ENCODE assay signal across 10 cellular contexts in the genomic region with DNA sequence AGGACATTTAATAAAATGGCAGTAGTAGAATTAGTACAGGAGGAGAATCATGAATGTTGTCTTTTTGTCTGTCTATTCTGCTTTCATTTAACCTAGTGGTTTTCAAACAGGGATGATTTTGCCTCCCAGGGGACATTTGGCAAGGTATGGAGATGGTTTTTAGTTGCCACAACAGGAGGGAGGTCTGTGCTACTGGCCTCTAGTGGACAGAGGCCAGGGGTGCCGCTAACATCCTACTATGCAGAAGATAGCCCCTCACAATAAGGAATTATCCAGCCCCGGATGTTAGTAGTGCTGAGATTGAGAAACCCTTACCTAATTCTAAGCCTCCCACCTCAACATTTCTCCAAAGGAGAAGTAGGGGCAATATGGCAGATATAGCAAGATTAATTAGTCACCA. TPM values are rescaled to one million over a fixed set of nuclear protein-coding genes. Genes with fewer than 3 reads are reported as not detected.
DNase-seq lines count a peak whose midpoint lies in the region; ATAC-seq and TF ChIP-seq lines count a peak whose summit lies in the region.
"Had no signal": no experiment of that assay in that cellular context is flagged by ENCODE, and none has a peak within 500 bp of the region (broad histone marks: within the 10 kb centered on the region; RNA-seq: fewer than 3 reads in every experiment).

No MANE protein-coding gene starts in this region.

- no peak overlapping the region for H3K27ac Mint-ChIP-seq in CD8-positive, alpha-beta T cell
- H3K27ac Mint-ChIP-seq in H9 = no peak overlapping the region; a peak in 1 of 7 replicates
- H3K27ac Mint-ChIP-seq in activated T-helper 2 cell treated with anti-CD3 and anti-CD28 coated beads, Interferon-gamma antibody, Interleukin-2, Interleukin-4, amounts not matched to agents 10 μg/mL and 5 μg/mL and 100 μg/mL, durations not matched to agents 14 hours and 24 hours and 36 hours = no peak overlapping the region

- no peak overlapping the region for H3K27ac ChIP-seq in CD8-positive, alpha-beta T cell (ENCODE audit: low read depth, low read length)
- H3K27ac ChIP-seq in H9 (ENCODE audit: insufficient read length, low read depth, low read length) (no peak overlapping the region), WERI-Rb-1 (no peak overlapping the region), right lobe of liver (no peak overlapping the region)

- no peak overlapping the region for H2BK20ac ChIP-seq in H9 (ENCODE audit: low read depth, low read length, poor library complexity, severe bottlenecking)

- H3K4me2 ChIP-seq in H9 (ENCODE audit: insufficient read depth, insufficient read length, low read length) = no peak overlapping the region

- no peak overlapping the region for H3K18ac ChIP-seq in H9 (ENCODE audit: insufficient read length, low read depth, low read length)

- no peaks in the 10 kb centered on the region; the same call in 1 of the 2 replicates for H3K79me2 ChIP-seq in H9 (ENCODE audit: insufficient read depth, low read length)

- intact Hi-C loops in CD8-positive, alpha-beta T cell (cut with DNase I, micrococcal nuclease) = loop anchor here (2.0 to 5.0 kb wide), 2 partner anchors 226 to 227 kb away; no protein-coding TSS in a partner anchor
- intact Hi-C loops in right lobe of liver (cut with DNase I) = no loop called here
- intact Hi-C loops in activated T-helper 2 cell treated with anti-CD3 and anti-CD28 coated beads, Interferon-gamma antibody, Interleukin-2, Interleukin-4, amounts not matched to agents 10 μg/mL and 5 μg/mL and 100 μg/mL, durations not matched to agents 14 hours and 24 hours and 36 hours (cut with micrococcal nuclease) = no loop called here

- H3K23ac ChIP-seq in H9 (ENCODE audit: insufficient read length, low read depth, low read length) = no peak overlapping the region

- no peak overlapping the region for H3K9ac ChIP-seq in H9 (ENCODE audit: extremely low read depth, insufficient read length, low read length)

- H3K4me1 ChIP-seq in CD8-positive, alpha-beta T cell (ENCODE audit: insufficient read depth, low read length) = no peaks in the 10 kb centered on the region
- H3K4me1 ChIP-seq in H9 (ENCODE audit: insufficient read depth, low read length) (no peaks in the 10 kb centered on the region), right lobe of liver (no peaks in the 10 kb centered on the region)

- peaks cover 2% of the 10 kb centered on the region for H3K79me1 ChIP-seq in H9 (ENCODE audit: insufficient read depth, low read depth, low read length, poor library complexity, severe bottlenecking)

- peaks cover 96% of the 10 kb centered on the region for H3K36me3 Mint-ChIP-seq in CD8-positive, alpha-beta T cell
- peaks cover 28 to 62% (median 56%) of the 10 kb centered on the region in 3 experiments for H3K36me3 Mint-ChIP-seq in H9 (ENCODE audit: insufficient read depth in 1 of 3, low read depth in 3 of 3)
- peaks cover 81% of the 10 kb centered on the region for H3K36me3 Mint-ChIP-seq in activated T-helper 2 cell treated with anti-CD3 and anti-CD28 coated beads, Interferon-gamma antibody, Interleukin-2, Interleukin-4, amounts not matched to agents 10 μg/mL and 5 μg/mL and 100 μg/mL, durations not matched to agents 14 hours and 24 hours and 36 hours (ENCODE audit: low read depth)

- peaks cover 49% of the 10 kb centered on the region for H3K36me3 ChIP-seq in CD8-positive, alpha-beta T cell (ENCODE audit: insufficient read depth, low read length)
- H3K36me3 ChIP-seq in WERI-Rb-1 (peaks cover 62% of the 10 kb centered on the region), right lobe of liver (peaks cover 0 to 66% (median 21%) of the 10 kb centered on the region in 4 donors)

- no peak overlapping the region for H4K8ac ChIP-seq in H9 (replicated peaks; ENCODE audit: insufficient read length, low read depth, low read length)

- H4K91ac ChIP-seq in H9 (ENCODE audit: insufficient read length, low read depth, low read length) = no peak overlapping the region

- ATAC-seq in CD8-positive, alpha-beta T cell = peak; percentile 44
- ATAC-seq in right lobe of liver = peak in 3 of 4 donors; percentile 39 to 49 (median 48)
- ATAC-seq in HG03439 (IDR thresholded peaks at IDR 0.05; ENCODE audit: unreplicated experiment) = no peak
- no peak for ATAC-seq in HG02759 (IDR thresholded peaks at IDR 0.05; ENCODE audit: unreplicated experiment)

- no peak overlapping the region for H3T11ph ChIP-seq in H9 (ENCODE audit: low read length)

- POLR2A ChIA-PET in CD8-positive, alpha-beta T cell (lab: Charles Lee) = interaction anchor here (1.0 kb wide), 1 partner anchor 18 kb away, joined by 3 read pairs; a partner anchor contains a TSS

- no peak for TF ChIP-seq POLR2A in right lobe of liver (IDR thresholded peaks at IDR 0.05)

- no peak for DNase-seq in CD8-positive, alpha-beta T cell
- DNase-seq in H9 (no peak), WERI-Rb-1 (no peak), right lobe of liver (no peak), germinal center (ENCODE audit: low spot score) (no peak)
- no peak for DNase-seq in activated T-helper 2 cell treated with anti-CD3 and anti-CD28 coated beads, Interferon-gamma antibody, Interleukin-2, Interleukin-4, amounts not matched to agents 10 μg/mL and 5 μg/mL and 100 μg/mL, durations not matched to agents 14 hours and 24 hours and 36 hours (ENCODE audit: low spot score)
- DNase-seq: kidney glomerular epithelial cell, NCI-H446 had no signal

- H2AK5ac ChIP-seq in H9 (ENCODE audit: insufficient read length, low read length) = no peak overlapping the region

- H3K14ac ChIP-seq in H9 (ENCODE audit: insufficient read depth, low read length) = no peak overlapping the region

- H3K4me1 Mint-ChIP-seq in CD8-positive, alpha-beta T cell (ENCODE audit: low read depth) = peaks cover 11% of the 10 kb centered on the region
- peaks cover 0 to 3% of the 10 kb centered on the region in 2 experiments; a peak in 1 of 4 replicates for H3K4me1 Mint-ChIP-seq in H9
- peaks cover 12% of the 10 kb centered on the region for H3K4me1 Mint-ChIP-seq in activated T-helper 2 cell treated with anti-CD3 and anti-CD28 coated beads, Interferon-gamma antibody, Interleukin-2, Interleukin-4, amounts not matched to agents 10 μg/mL and 5 μg/mL and 100 μg/mL, durations not matched to agents 14 hours and 24 hours and 36 hours (ENCODE audit: low read depth)

- H2AFZ ChIP-seq in H9 (ENCODE audit: low read length) = no peak overlapping the region

- H3K4me3 Mint-ChIP-seq in CD8-positive, alpha-beta T cell = no peak overlapping the region
- H3K4me3 Mint-ChIP-seq in H9 = no peak overlapping the region
- H3K4me3 Mint-ChIP-seq in activated T-helper 2 cell treated with anti-CD3 and anti-CD28 coated beads, Interferon-gamma antibody, Interleukin-2, Interleukin-4, amounts not matched to agents 10 μg/mL and 5 μg/mL and 100 μg/mL, durations not matched to agents 14 hours and 24 hours and 36 hours (ENCODE audit: low read depth) = no peak overlapping the region

- no peak for TF ChIP-seq CTCF in CD8-positive, alpha-beta T cell (IDR thresholded peaks at IDR 0.05)
- peak; percentile 78 for TF ChIP-seq CTCF in H9 (conservative IDR thresholded peaks at IDR 0.05)
- peak; percentile 73 for TF ChIP-seq CTCF in WERI-Rb-1 (IDR thresholded peaks at IDR 0.05; ENCODE audit: low read depth, low read length)
- TF ChIP-seq CTCF in right lobe of liver (IDR thresholded peaks at IDR 0.05) = peak in 3 of 4 donors; percentile 35 to 38 (median 36)

- no peaks in the 10 kb centered on the region for H4K20me1 ChIP-seq in H9 (ENCODE audit: control insufficient read depth, insufficient read depth, insufficient read length)

- H3K56ac ChIP-seq in H9 (ENCODE audit: insufficient read length, low read depth, low read length) = no peak overlapping the region

- CTCF ChIA-PET in CD8-positive, alpha-beta T cell (lab: Charles Lee) = interaction anchor here (2.0 to 2.3 kb wide), 2 partner anchors 8 to 17 kb away, joined by 11 to 13 read pairs; no protein-coding TSS in a partner anchor

- H2BK12ac ChIP-seq in H9 (ENCODE audit: insufficient read length, low read depth, low read length) = no peak overlapping the region

- peaks cover 12% of the 10 kb centered on the region for H3K9me3 Mint-ChIP-seq in CD8-positive, alpha-beta T cell
- H3K9me3 Mint-ChIP-seq in H9 = no peaks in the 10 kb centered on the region
- peaks cover 20% of the 10 kb centered on the region for H3K9me3 Mint-ChIP-seq in activated T-helper 2 cell treated with anti-CD3 and anti-CD28 coated beads, Interferon-gamma antibody, Interleukin-2, Interleukin-4, amounts not matched to agents 10 μg/mL and 5 μg/mL and 100 μg/mL, durations not matched to agents 14 hours and 24 hours and 36 hours

- H3K27me3 ChIP-seq in CD8-positive, alpha-beta T cell (ENCODE audit: insufficient read depth, low read length) = no peaks in the 10 kb centered on the region
- H3K27me3 ChIP-seq in H9 (ENCODE audit: insufficient read depth, low read length) (no peaks in the 10 kb centered on the region), WERI-Rb-1 (ENCODE audit: insufficient read depth, low read depth, severe bottlenecking) (no peaks in the 10 kb centered on the region), right lobe of liver (no peaks in the 10 kb centered on the region)

- no peak overlapping the region for H2BK5ac ChIP-seq in H9 (ENCODE audit: insufficient read length, low read length)

- H4K5ac ChIP-seq in H9 (ENCODE audit: insufficient read length, low read depth, low read length) = no peak overlapping the region

- no peaks in the 10 kb centered on the region for H3K27me3 Mint-ChIP-seq in CD8-positive, alpha-beta T cell (ENCODE audit: low read depth)
- H3K27me3 Mint-ChIP-seq in H9 (ENCODE audit: low read depth) = no peaks in the 10 kb centered on the region
- no peaks in the 10 kb centered on the region for H3K27me3 Mint-ChIP-seq in activated T-helper 2 cell treated with anti-CD3 and anti-CD28 coated beads, Interferon-gamma antibody, Interleukin-2, Interleukin-4, amounts not matched to agents 10 μg/mL and 5 μg/mL and 100 μg/mL, durations not matched to agents 14 hours and 24 hours and 36 hours (ENCODE audit: low read depth)

- no peak overlapping the region for H2BK15ac ChIP-seq in H9 (ENCODE audit: low read depth, low read length)

- no peak overlapping the region for H2BK120ac ChIP-seq in H9 (ENCODE audit: low read depth, low read length, poor library complexity, severe bottlenecking)

- WGBS in H9 (ENCODE audit: extremely low coverage, insufficient read length, low lambda C conversion rate) = no CpG with 5 or more reads among the region's 2 CpGs
- 40% methylated on average over 1 of the region's 2 CpGs for WGBS in right lobe of liver (ENCODE audit: insufficient coverage, low coverage, low lambda C conversion rate, missing lambda C conversion rate)

- no peak overlapping the region for H3K4ac ChIP-seq in H9 (ENCODE audit: low read depth, low read length)

- H3K9me3 ChIP-seq in CD8-positive, alpha-beta T cell (ENCODE audit: low read length) = no peaks in the 10 kb centered on the region
- H3K9me3 ChIP-seq in H9 (ENCODE audit: control insufficient read depth, low read depth, low read length) = no peaks in the 10 kb centered on the region
- H3K9me3 ChIP-seq in WERI-Rb-1 (ENCODE audit: severe bottlenecking) = no peaks in the 10 kb centered on the region
- H3K9me3 ChIP-seq in right lobe of liver = no peaks in the 10 kb centered on the region

- H3K23me2 ChIP-seq in H9 (ENCODE audit: insufficient read length, low read depth, low read length, poor library complexity, severe bottlenecking) = no peaks in the 10 kb centered on the region

- H3K4me3 ChIP-seq in CD8-positive, alpha-beta T cell (ENCODE audit: low read depth, low read length) = no peak overlapping the region
- H3K4me3 ChIP-seq in WERI-Rb-1 (ENCODE audit: low read depth, low read length) (no peak overlapping the region), right lobe of liver (no peak overlapping the region)

RNA-seq across cellular contexts. Expression of a gene that starts 18.3 kb away (rescaled TPM):
- total RNA-seq in CD8-positive, alpha-beta T cell = 10 to 100 TPM; 31.3 to 33.8 TPM
- 39.2 and 40.1 TPM in 2 replicates for total RNA-seq in H9 (2021)
- 10 to 100 TPM; 13.5 to 29.1 (median 16.9) TPM for total RNA-seq in right lobe of liver
- 34.5 and 34.7 TPM in 2 replicates for total RNA-seq in activated T-helper 2 cell treated with anti-CD3 and anti-CD28 coated beads, Interferon-gamma antibody, Interleukin-2, Interleukin-4, amounts not matched to agents 10 μg/mL and 5 μg/mL and 100 μg/mL, durations not matched to agents 14 hours and 24 hours and 36 hours

RNA-seq across cellular contexts. Expression of a gene that starts 18.6 kb away (rescaled TPM):
- under 1 TPM; 0.19 to 0.33 TPM for total RNA-seq in CD8-positive, alpha-beta T cell
- total RNA-seq in H9 (2021) (1.3 and 1.4 TPM in 2 replicates), right lobe of liver (under 1 TPM in 4 of 6 experiments, not detected in 2; 0.11 to 0.32 (median 0.18) TPM)
- total RNA-seq in activated T-helper 2 cell treated with anti-CD3 and anti-CD28 coated beads, Interferon-gamma antibody, Interleukin-2, Interleukin-4, amounts not matched to agents 10 μg/mL and 5 μg/mL and 100 μg/mL, durations not matched to agents 14 hours and 24 hours and 36 hours = 0.25 and 0.55 TPM in 2 replicates

Comparison
In these comparisons a context has a peak if more than half of its experiments do, and no peak if none do; other contexts are left out.
1. ATAC-seq: peak in CD8-positive, alpha-beta T cell (single experiment) and right lobe of liver (3 of 4); none in HG03439 (single experiment) and HG02759 (single experiment).
2. intact Hi-C loops: an anchor here in CD8-positive, alpha-beta T cell (2.0 to 5.0 kb wide); none called in right lobe of liver and activated T-helper 2 cell treated with anti-CD3 and anti-CD28 coated beads, Interferon-gamma antibody, Interleukin-2, Interleukin-4, amounts not matched to agents 10 μg/mL and 5 μg/mL and 100 μg/mL, durations not matched to agents 14 hours and 24 hours and 36 hours.